In genomic region chr10:107899663-107900062, GRCh38 we compare ENCODE assay signal across 1 cellular context.
TF ChIP-seq lines count a peak whose summit lies in the region.

No MANE protein-coding gene starts in this region.

TF ChIP-seq in HepG2, 621 proteins besides CTCF, POLR2A, EP300 and RAD21 (continued from another document):
- TF ChIP-seq AKNA (CRISPR knock-in tag; IDR thresholded peaks at IDR 0.05; ENCODE audit: borderline replicate concordance) (no peak), MAFF (IDR thresholded peaks at IDR 0.05; ENCODE audit: low read depth, low read length) (0 out of 2 replicates have a peak, but pooled peaks have one; percentile 4), KMT2B (CRISPR knock-in tag; IDR thresholded peaks at IDR 0.05) (no peak)
TF ChIP-seq in HepG2: peak in this region for 1.
